31 cellular contexts compared by ENCODE assay signal in the genomic region with DNA sequence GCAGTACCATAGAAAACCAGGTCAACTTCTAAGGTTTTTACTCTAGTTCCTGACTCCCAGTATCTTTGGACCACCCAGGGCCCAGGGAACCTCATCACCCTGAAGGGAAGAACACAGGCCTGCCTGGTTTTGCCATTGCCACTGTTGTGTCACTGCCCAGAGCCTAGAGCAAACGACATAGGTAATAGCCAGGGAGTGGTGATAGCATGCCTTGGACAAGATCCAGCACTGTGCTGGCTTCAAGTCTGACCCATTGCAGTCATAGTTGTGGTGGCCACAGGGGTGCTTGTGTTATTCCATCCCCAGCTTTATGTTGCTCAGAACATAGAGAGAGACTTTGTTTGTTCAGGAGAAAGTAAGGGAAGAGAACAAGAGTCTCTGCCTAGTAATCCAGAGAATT.
"Had no signal": no experiment of that assay in that cellular context is flagged by ENCODE, and none has a peak within 500 bp of the region (broad histone marks: within the 10 kb centered on the region; RNA-seq: fewer than 3 reads in every experiment).

No MANE protein-coding gene starts in this region.

- H3K9me3 ChIP-seq: breast epithelium had no signal

- H3K27ac ChIP-seq: breast epithelium, coronary artery, dorsolateral prefrontal cortex had no signal

- H3K9me3 Mint-ChIP-seq: endodermal cell had no signal

- FAIRE-seq: frontal cortex had no signal

- H3K27ac Mint-ChIP-seq: activated CD4-positive, alpha-beta memory T cell treated with anti-CD3 and anti-CD28 coated beads, Interleukin-2, amount 10 ng/mL, durations not matched to agents 7 days and 5 days; activated CD4-positive, alpha-beta T cell treated with anti-CD3 and anti-CD28 coated beads for 36 hours; activated CD4-positive, alpha-beta T cell treated with anti-CD3 and anti-CD28 coated beads, Interleukin-2, amount 10 ng/mL, durations not matched to agents 24 days and 14 days; activated naive CD8-positive, alpha-beta T cell; activated T-cell treated with anti-CD3 and anti-CD28 coated beads, Interleukin-2, amount 50 U/mL, for 24 hours; activated T-cell treated with anti-CD3 and anti-CD28 coated beads, Interleukin-2, amount 50 U/mL, for 72 hours; brain; dendritic cell treated with granulocyte-macrophage colony-stimulating factor and Interleukin-4, amounts not matched to agents 40 ng/mL and 50 ng/mL, for 4 days; endodermal cell had no signal

- DNase-seq: activated CD4-positive, alpha-beta memory T cell treated with anti-CD3 and anti-CD28 coated beads, Interleukin-2, amount 10 ng/mL, durations not matched to agents 7 days and 5 days; activated CD4-positive, alpha-beta T cell treated with anti-CD3 and anti-CD28 coated beads for 36 hours; activated CD4-positive, alpha-beta T cell treated with anti-CD3 and anti-CD28 coated beads, Interleukin-2, amount 10 ng/mL, durations not matched to agents 24 days and 14 days; activated CD4-positive, alpha-beta T cell treated with anti-CD3 and anti-CD28 coated beads, Interleukin-2, amount 50 U/mL, for 4 hours; activated CD4-positive, CD25-positive, alpha-beta regulatory T cell; activated CD4-positive, CD25-positive, alpha-beta regulatory T cell treated with anti-CD3 and anti-CD28 coated beads, Interleukin-2, amount 50 U/mL, for 72 hours; activated CD8-positive, alpha-beta memory T cell treated with anti-CD3 and anti-CD28 coated beads, Interleukin-2, amount 50 U/mL, for 48 hours; activated effector memory CD4-positive, alpha-beta T cell treated with Interleukin-2 at 50 U/mL for 16 hours; activated gamma-delta T cell treated with Interleukin-2 at 50 U/mL for 16 hours; activated naive CD4-positive, alpha-beta T cell treated with anti-CD3 and anti-CD28 coated beads, Interleukin-2, amount 50 U/mL, for 16 hours; activated naive CD4-positive, alpha-beta T cell treated with Interleukin-2 at 50 U/mL for 16 hours; activated T-cell treated with anti-CD3 and anti-CD28 coated beads for 4 hours; activated T-cell treated with anti-CD3 and anti-CD28 coated beads, Interleukin-2, amount 50 U/mL, for 24 hours; activated T-cell treated with anti-CD3 and anti-CD28 coated beads, Interleukin-2, amount 50 U/mL, for 72 hours; amniotic stem cell; anterior cingulate cortex; dorsolateral prefrontal cortex; effector memory CD4-positive, alpha-beta T cell; endodermal cell; foreskin fibroblast; head of caudate nucleus; T-helper 1 cell; T-helper 2 cell had no signal

- H3K4me3 Mint-ChIP-seq: activated CD4-positive, alpha-beta memory T cell treated with anti-CD3 and anti-CD28 coated beads, Interleukin-2, amount 10 ng/mL, durations not matched to agents 7 days and 5 days; activated CD4-positive, alpha-beta T cell treated with anti-CD3 and anti-CD28 coated beads for 36 hours; activated CD4-positive, alpha-beta T cell treated with anti-CD3 and anti-CD28 coated beads, Interleukin-2, amount 10 ng/mL, durations not matched to agents 24 days and 14 days; activated naive CD8-positive, alpha-beta T cell; activated T-cell treated with anti-CD3 and anti-CD28 coated beads, Interleukin-2, amount 50 U/mL, for 24 hours; activated T-cell treated with anti-CD3 and anti-CD28 coated beads, Interleukin-2, amount 50 U/mL, for 72 hours; brain; central memory CD8-positive, alpha-beta T cell; dendritic cell treated with granulocyte-macrophage colony-stimulating factor and Interleukin-4, amounts not matched to agents 40 ng/mL and 50 ng/mL, for 4 days; endodermal cell had no signal

- H3K4me1 Mint-ChIP-seq: activated CD4-positive, alpha-beta memory T cell treated with anti-CD3 and anti-CD28 coated beads, Interleukin-2, amount 10 ng/mL, durations not matched to agents 7 days and 5 days; activated CD4-positive, alpha-beta T cell treated with anti-CD3 and anti-CD28 coated beads for 36 hours; activated CD4-positive, alpha-beta T cell treated with anti-CD3 and anti-CD28 coated beads, Interleukin-2, amount 10 ng/mL, durations not matched to agents 24 days and 14 days; brain; central memory CD8-positive, alpha-beta T cell; endodermal cell had no signal

- H3K4me1 ChIP-seq: breast epithelium had no signal

- ATAC-seq: activated CD4-positive, alpha-beta T cell treated with anti-CD3 and anti-CD28 coated beads for 36 hours; activated T-cell treated with anti-CD3 and anti-CD28 coated beads, Interleukin-2, amount 50 U/mL, for 72 hours; esophagus mucosa had no signal

- H3K4me3 ChIP-seq: breast epithelium, coronary artery, dorsolateral prefrontal cortex had no signal

- H3K27me3 Mint-ChIP-seq: activated CD4-positive, alpha-beta memory T cell treated with anti-CD3 and anti-CD28 coated beads, Interleukin-2, amount 10 ng/mL, durations not matched to agents 7 days and 5 days; activated CD4-positive, alpha-beta T cell treated with anti-CD3 and anti-CD28 coated beads for 36 hours; activated CD4-positive, alpha-beta T cell treated with anti-CD3 and anti-CD28 coated beads, Interleukin-2, amount 10 ng/mL, durations not matched to agents 24 days and 14 days; activated naive CD8-positive, alpha-beta T cell; activated T-cell treated with anti-CD3 and anti-CD28 coated beads, Interleukin-2, amount 50 U/mL, for 24 hours; central memory CD8-positive, alpha-beta T cell; dendritic cell treated with granulocyte-macrophage colony-stimulating factor and Interleukin-4, amounts not matched to agents 40 ng/mL and 50 ng/mL, for 4 days had no signal

- H3K36me3 Mint-ChIP-seq: activated naive CD8-positive, alpha-beta T cell; brain had no signal

- H3K36me3 ChIP-seq: breast epithelium had no signal

- H3K27me3 ChIP-seq: breast epithelium, dorsolateral prefrontal cortex had no signal
